In genomic region chr6:34462561-34462971, GRCh38 we compare ENCODE assay signal across 8 cellular contexts. TPM values are rescaled to one million over a fixed set of nuclear protein-coding genes. Genes with fewer than 3 reads are reported as not detected.
A peak's percentile ranks its signal among the peaks of the same experiment; 100 is the strongest.
DNase-seq lines count a peak whose midpoint lies in the region; ATAC-seq, FAIRE-seq and TF ChIP-seq lines count a peak whose summit lies in the region.

No MANE protein-coding gene starts in this region.

- POLR2A ChIA-PET in T-cell (lab: Charles Lee), result interaction anchor here in 1 of 2 donors (0.6 kb wide), 1 partner anchor 70 kb away, joined by 3 read pairs; no protein-coding TSS in a partner anchor

- FAIRE-seq in D721Med (lab: Jason Lieb, UNC), result no peak

- no peak overlapping the region for H3K4me3 ChIP-seq in NB4 (ENCODE audit: low read depth, low read length)
- H3K4me3 ChIP-seq in lower lobe of right lung, result no peak overlapping the region
- no peak overlapping the region for H3K4me3 ChIP-seq in uterus

- intact Hi-C loops in lower lobe of right lung (cut with DNase I) (no loop called here), uterus (cut with DNase I; ENCODE audit: low total_unique reads) (no loop called here)

- H3K4me1 ChIP-seq in lower lobe of right lung, result peaks cover 11% of the 10 kb centered on the region
- peaks cover 0 to 8% of the 10 kb centered on the region in 2 donors for H3K4me1 ChIP-seq in uterus

- H3K4me1 Mint-ChIP-seq in activated T-cell treated with anti-CD3 and anti-CD28 coated beads, Interleukin-2, amount 50 U/mL, for 4 hours (ENCODE audit: low read depth), result peaks cover 8% of the 10 kb centered on the region
- H3K4me1 Mint-ChIP-seq in T-cell, result peaks cover 0 to 9% (median 8%) of the 10 kb centered on the region in 3 donors

- H3K27me3 ChIP-seq in lower lobe of right lung (ENCODE audit: low read depth) (peaks cover 32% of the 10 kb centered on the region), uterus (no peaks in the 10 kb centered on the region)

- no peak overlapping the region for H3K27ac Mint-ChIP-seq in T-cell

- peak overlapping the region; percentile 82 for H3K27ac ChIP-seq in VCaP
- H3K27ac ChIP-seq in lower lobe of right lung, result no peak overlapping the region
- H3K27ac ChIP-seq in uterus, result no peak overlapping the region

- no peak for TF ChIP-seq POLR2A in NB4 (IDR thresholded peaks at IDR 0.05; ENCODE audit: extremely low read depth, insufficient read length)
- no peak for TF ChIP-seq POLR2A in uterus (IDR thresholded peaks at IDR 0.05)

- H3K4me3 Mint-ChIP-seq in activated T-cell treated with anti-CD3 and anti-CD28 coated beads, Interleukin-2, amount 50 U/mL, for 4 hours, result no peak overlapping the region
- H3K4me3 Mint-ChIP-seq in T-cell, result no peak overlapping the region

- DNase-seq in D721Med (ENCODE audit: insufficient read length, low spot score) (peak; percentile 80), NB4 (ENCODE audit: low read depth) (peak; percentile 75), lower lobe of right lung (no peak), epidermal melanocyte (ENCODE audit: insufficient read length, low spot score) (no peak), uterus (no peak), T-cell (no peak)
- DNase-seq in activated T-cell treated with anti-CD3 and anti-CD28 coated beads, Interleukin-2, amount 50 U/mL, for 4 hours, result no peak

- no peaks in the 10 kb centered on the region for H3K9me3 Mint-ChIP-seq in activated T-cell treated with anti-CD3 and anti-CD28 coated beads, Interleukin-2, amount 50 U/mL, for 4 hours
- no peaks in the 10 kb centered on the region for H3K9me3 Mint-ChIP-seq in T-cell

- H3K27me3 Mint-ChIP-seq in activated T-cell treated with anti-CD3 and anti-CD28 coated beads, Interleukin-2, amount 50 U/mL, for 4 hours (ENCODE audit: low read depth), result peaks cover 28% of the 10 kb centered on the region
- peaks cover 16 to 31% of the 10 kb centered on the region in 2 donors for H3K27me3 Mint-ChIP-seq in T-cell

- CTCF ChIA-PET in T-cell (lab: Charles Lee), result interaction anchor here (0.5 to 4.1 kb wide), 8 partner anchors 138 to 677 kb away, joined by 3 to 22 read pairs (median 4); no protein-coding TSS in a partner anchor

- TF ChIP-seq CTCF in D721Med (IDR thresholded peaks at IDR 0.05; ENCODE audit: insufficient read depth, missing control alignments) (no peak), NB4 (IDR thresholded peaks at IDR 0.05; ENCODE audit: low read depth, low read length) (no peak), VCaP (conservative IDR thresholded peaks at IDR 0.05) (no peak), lower lobe of right lung (IDR thresholded peaks at IDR 0.05) (no peak), uterus (IDR thresholded peaks at IDR 0.05) (no peak)

- H3K36me3 ChIP-seq in lower lobe of right lung, result no peaks in the 10 kb centered on the region
- H3K36me3 ChIP-seq in uterus, result no peaks in the 10 kb centered on the region

- ATAC-seq in lower lobe of right lung (peak; percentile 46 to 52), T-cell (replicated peaks in 1 of 4) (no peak)
- ATAC-seq in activated T-cell treated with anti-CD3 and anti-CD28 coated beads, Interleukin-2, amount 50 U/mL, for 4 hours, result no peak

- H3K9me3 ChIP-seq in lower lobe of right lung, result no peaks in the 10 kb centered on the region
- no peaks in the 10 kb centered on the region for H3K9me3 ChIP-seq in uterus

- no peaks in the 10 kb centered on the region for H3K36me3 Mint-ChIP-seq in activated T-cell treated with anti-CD3 and anti-CD28 coated beads, Interleukin-2, amount 50 U/mL, for 4 hours (ENCODE audit: insufficient read depth)
- H3K36me3 Mint-ChIP-seq in T-cell, result no peaks in the 10 kb centered on the region

RNA-seq across cellular contexts. Expression of gene PACSIN1, which starts 3.3 kb away (rescaled TPM):
- total RNA-seq in lower lobe of right lung (not detected), uterus (under 1 TPM in 1 of 4 donors, not detected in 3; 0.28 TPM), T-cell (1 to 10 TPM in 4 of 5 donors, under 1 TPM in 1; 0.86 to 3.2 (median 2.4) TPM)
- total RNA-seq in activated T-cell treated with anti-CD3 and anti-CD28 coated beads, Interleukin-2, amount 50 U/mL, for 4 hours, result under 1 TPM in 1 of 3 donors, not detected in 2; 0.05 TPM

RNA-seq across cellular contexts. Expression of gene RPS10, which starts 36.7 kb away (rescaled TPM):
- total RNA-seq in lower lobe of right lung, result 956 TPM
- 1,000 to 10,000 TPM; 2,110 to 2,267 (median 2,151) TPM for total RNA-seq in activated T-cell treated with anti-CD3 and anti-CD28 coated beads, Interleukin-2, amount 50 U/mL, for 4 hours
- total RNA-seq in uterus, result 1,000 to 10,000 TPM; 1,812 to 9,385 (median 3,859) TPM
- total RNA-seq in T-cell, result 1,000 to 10,000 TPM; 2,352 to 2,733 (median 2,512) TPM

Comparison
In these comparisons a context has a peak if more than half of its experiments do, and no peak if none do; other contexts are left out.
1. DNase-seq: peak in D721Med (single experiment) and NB4 (single experiment); none in lower lobe of right lung (single experiment), activated T-cell treated with anti-CD3 and anti-CD28 coated beads, Interleukin-2, amount 50 U/mL, for 4 hours (single experiment), epidermal melanocyte (single experiment), uterus (0 of 2) and T-cell (0 of 34).
2. ATAC-seq: peak in lower lobe of right lung (2 of 2); none in activated T-cell treated with anti-CD3 and anti-CD28 coated beads, Interleukin-2, amount 50 U/mL, for 4 hours (0 of 2) and T-cell (0 of 4).